9 cellular contexts compared by ENCODE assay signal in genomic region chr9:21213411-21214326, GRCh38. TPM values are rescaled to one million over a fixed set of nuclear protein-coding genes. Genes with fewer than 3 reads are reported as not detected.
DNase-seq lines count a peak whose midpoint lies in the region; ATAC-seq and TF ChIP-seq lines count a peak whose summit lies in the region.
"Not testable (repeated sequence)": the region's sequence is repeated elsewhere in the genome, so short reads cannot be mapped to it uniquely, and the experiment has no call there.
"Had no signal": no experiment of that assay in that cellular context is flagged by ENCODE, and none has a peak within 500 bp of the region (broad histone marks: within the 10 kb centered on the region; RNA-seq: fewer than 3 reads in every experiment).

No MANE protein-coding gene starts in this region.

- H3K4me3 Mint-ChIP-seq in chondrocyte (ENCODE audit: unreplicated experiment), result not testable (repeated sequence)

- H3K4me1 Mint-ChIP-seq in chondrocyte (ENCODE audit: low read depth), result not testable (repeated sequence)

- not testable (repeated sequence) for DNase-seq in GM12864 (ENCODE audit: low read depth); LNCaP clone FGC (ENCODE audit: low read depth); chondrocyte (ENCODE audit: low spot score)
- DNase-seq in GM20000 (ENCODE audit: low spot score) (peak; percentile 14), SW480 (ENCODE audit: low spot score) (peak; percentile 16), medulla oblongata (ENCODE audit: extremely low spot score) (peak; percentile 9)

- not testable (repeated sequence) for H3K36me3 Mint-ChIP-seq in chondrocyte (ENCODE audit: low read depth)

- not testable (repeated sequence) for H3K9me3 Mint-ChIP-seq in chondrocyte (ENCODE audit: low read depth)

- H3K27me3 Mint-ChIP-seq in chondrocyte (ENCODE audit: low read depth), result peaks cover 35% of the 10 kb centered on the region

- H3K4me3 ChIP-seq in GM12864 (ENCODE audit: low read depth, low read length); LNCaP clone FGC (ENCODE audit: low read depth, low read length): not testable (repeated sequence)

- ATAC-seq in HG02884 (IDR thresholded peaks at IDR 0.05; ENCODE audit: unreplicated experiment), result peak; percentile 59

- H3K27ac Mint-ChIP-seq in chondrocyte (ENCODE audit: unreplicated experiment), result not testable (repeated sequence)

- TF ChIP-seq CTCF in GM12864 (IDR thresholded peaks at IDR 0.05; ENCODE audit: low read depth, low read length, missing control alignments) (peak; percentile 60), GM20000 (IDR thresholded peaks at IDR 0.05; ENCODE audit: extremely low read depth, missing control alignments) (peak; percentile 23), LNCaP clone FGC (IDR thresholded peaks at IDR 0.05; ENCODE audit: control insufficient read depth, extremely low read depth, insufficient read depth) (peak; percentile 50), chondrocyte (IDR thresholded peaks at IDR 0.05) (peak; percentile 53)

RNA-seq across cellular contexts. Expression of gene IFNA16, which starts 3.4 kb away (rescaled TPM):
- total RNA-seq in chondrocyte, result not detected in 3 replicates
- total RNA-seq: left ventricle myocardium inferior, sciatic nerve had no signal

RNA-seq across cellular contexts. Expression of gene IFNA10, which starts 6.7 kb away (rescaled TPM):
- not detected in 3 replicates for total RNA-seq in chondrocyte
- total RNA-seq: left ventricle myocardium inferior, sciatic nerve had no signal

RNA-seq across cellular contexts. Expression of gene IFNA7, which starts 11.7 kb away (rescaled TPM):
- not detected in 3 replicates for total RNA-seq in chondrocyte
- total RNA-seq: left ventricle myocardium inferior, sciatic nerve had no signal

RNA-seq across cellular contexts. Expression of gene IFNA17, which starts 14.4 kb away (rescaled TPM):
- total RNA-seq in chondrocyte, result not detected in 3 replicates
- total RNA-seq: left ventricle myocardium inferior, sciatic nerve had no signal

RNA-seq across cellular contexts. Expression of gene IFNA14, which starts 26.1 kb away (rescaled TPM):
- not detected in 3 replicates for total RNA-seq in chondrocyte
- total RNA-seq: left ventricle myocardium inferior, sciatic nerve had no signal
